ENCODE assay signal across 1 cellular context in genomic region chr9:70465904-70466303, GRCh38.
TF ChIP-seq lines count a peak whose summit lies in the region.

No MANE protein-coding gene starts in this region.

TF ChIP-seq in IMR-90, 13 proteins besides CTCF, POLR2A, EP300 and RAD21:
- no peak for TF ChIP-seq USF2 (IDR thresholded peaks at IDR 0.05; ENCODE audit: low read depth, low read length)
- no peak for TF ChIP-seq MXI1 (IDR thresholded peaks at IDR 0.05; ENCODE audit: borderline replicate concordance, low read depth, low read length)
- no peak for TF ChIP-seq RCOR1 (IDR thresholded peaks at IDR 0.05; ENCODE audit: insufficient replicate concordance, low read length)
- TF ChIP-seq MAZ (IDR thresholded peaks at IDR 0.05; ENCODE audit: borderline replicate concordance, low read depth, low read length) = no peak
- no peak for TF ChIP-seq BHLHE40 (IDR thresholded peaks at IDR 0.05; ENCODE audit: low read depth, low read length)
- no peak for TF ChIP-seq CHD1 (IDR thresholded peaks at IDR 0.05; ENCODE audit: low read depth, low read length)
- TF ChIP-seq FOS (IDR thresholded peaks at IDR 0.05; ENCODE audit: low read depth, low read length) = no peak
- TF ChIP-seq ELK1 (IDR thresholded peaks at IDR 0.05; ENCODE audit: borderline replicate concordance, low read depth, low read length) = no peak
- no peak for TF ChIP-seq MAFK (IDR thresholded peaks at IDR 0.05; ENCODE audit: low read depth, low read length)
- no peak for TF ChIP-seq SMC3 (IDR thresholded peaks at IDR 0.05; ENCODE audit: low read depth, low read length)
TF ChIP-seq in IMR-90: peak in this region for 0.
